Comparison of ENCODE assay signal across 15 cellular contexts in genomic region chr2:134819334-134819733, GRCh38. TPM values are rescaled to one million over a fixed set of nuclear protein-coding genes. Genes with fewer than 3 reads are reported as not detected.
DNase-seq lines count a peak whose midpoint lies in the region; ATAC-seq and TF ChIP-seq lines count a peak whose summit lies in the region.
"Had no signal": no experiment of that assay in that cellular context is flagged by ENCODE, and none has a peak within 500 bp of the region (broad histone marks: within the 10 kb centered on the region; RNA-seq: fewer than 3 reads in every experiment).

No MANE protein-coding gene starts in this region.

- DNase-seq in 8988T (peak; percentile 26), HCT116 (ENCODE audit: low read depth, low spot score) (peak; percentile 76), glomerular visceral epithelial cell (ENCODE audit: extremely low spot score) (peak; percentile 64), transverse colon (no peak), cortex of kidney (lab: John Stamatoyannopoulos, UW) (no peak)
- DNase-seq in activated CD4-positive, CD25-positive, alpha-beta regulatory T cell treated with anti-CD3 and anti-CD28 coated beads, Interleukin-2, amount 50 U/mL, for 72 hours = no peak
- DNase-seq: activated CD8-positive, alpha-beta memory T cell treated with anti-CD3 and anti-CD28 coated beads, Interleukin-2, amount 50 U/mL, for 48 hours; effector memory CD4-positive, alpha-beta T cell; NCI-H446 treated with DMSO at 0.1 percent for 48 hours had no signal

- H3K27me3 Mint-ChIP-seq in activated T-helper 17 cell treated with anti-CD3 and anti-CD28 coated beads, Interleukin-2, amount 50 U/mL, for 72 hours = peaks cover 19% of the 10 kb centered on the region

- WGBS in transverse colon (ENCODE audit: low coverage in 1 of 2), 2 donors = 80 to 87% methylated on average over 2 of the region's 2 CpGs

- H3K27ac Mint-ChIP-seq in activated T-helper 17 cell treated with anti-CD3 and anti-CD28 coated beads, Interleukin-2, amount 50 U/mL, for 72 hours = no peak overlapping the region
- H3K27ac Mint-ChIP-seq: WTC11 had no signal

- in situ Hi-C loops in transverse colon (cut with MboI; ENCODE audit: low pct_ligation_motif_present in 1 of 4, low pct_unique_long_range_greater_than_20kb in 1 of 4, low sequenced_read_pairs in 3 of 4) = no loop called here

- POLR2A ChIA-PET in HCT116 (lab: Charles Lee) = interaction anchor here (1.2 kb wide), 1 partner anchor 26 kb away, joined by 3 read pairs; no protein-coding TSS in a partner anchor

- peak; percentile 69 for ATAC-seq in HCT116
- peak; percentile 74 for ATAC-seq in activated T-helper 17 cell treated with anti-CD3 and anti-CD28 coated beads, Interleukin-2, amount 50 U/mL, for 72 hours (replicated peaks)
- no peak for ATAC-seq in GM18868 (IDR thresholded peaks at IDR 0.05; ENCODE audit: unreplicated experiment)
- ATAC-seq: WTC11 had no signal

- H3K27me3 ChIP-seq in HCT116 (ENCODE audit: insufficient read depth, low read length) (no peaks in the 10 kb centered on the region), transverse colon (no peaks in the 10 kb centered on the region)
- H3K27me3 ChIP-seq: SJSA1 had no signal

- peak overlapping the region; percentile 81 for H2AFZ ChIP-seq in HCT116 (ENCODE audit: low read depth, low read length, poor library complexity, severe bottlenecking)

- H3K36me3 ChIP-seq in HCT116 (ENCODE audit: control insufficient read depth in 1 of 2, insufficient read depth in 2 of 2, low read length in 2 of 2) (no peaks in the 10 kb centered on the region), transverse colon (no peaks in the 10 kb centered on the region)
- H3K36me3 ChIP-seq: SJSA1 had no signal

- H3K36me3 Mint-ChIP-seq in activated T-helper 17 cell treated with anti-CD3 and anti-CD28 coated beads, Interleukin-2, amount 50 U/mL, for 72 hours (ENCODE audit: low read depth) = no peaks in the 10 kb centered on the region

- peak overlapping the region; percentile 26; the same call in 1 of the 2 replicates for H3K9ac ChIP-seq in HCT116 (ENCODE audit: low read length)

- H3K4me2 ChIP-seq in HCT116 (ENCODE audit: low read length) = peak overlapping the region; percentile 60

- no peaks in the 10 kb centered on the region for H4K20me1 ChIP-seq in HCT116 (ENCODE audit: insufficient read depth)

- BruUV-seq in HCT116 (replicated peaks; lab: Mats Ljungman, UMichigan) = no TSS peak

- intact Hi-C loops in HCT116 (cut with micrococcal nuclease) (no loop called here), transverse colon (cut with DNase I; ENCODE audit: low total_unique reads) (no loop called here)

- TF ChIP-seq EP300 in transverse colon (IDR thresholded peaks at IDR 0.05; ENCODE audit: low read depth) = no peak

- no peaks in the 10 kb centered on the region for H3K9me3 ChIP-seq in HCT116 (ENCODE audit: control insufficient read depth in 1 of 2, insufficient read depth in 1 of 2, low read depth in 1 of 2, low read length in 2 of 2)
- no peaks in the 10 kb centered on the region for H3K9me3 ChIP-seq in transverse colon
- H3K9me3 ChIP-seq: SJSA1 had no signal

- no peak overlapping the region for H3K4me3 ChIP-seq in HCT116 (replicated peaks in 1 of 2; ENCODE audit: low read depth in 1 of 2, low read length in 2 of 2)
- H3K4me3 ChIP-seq in transverse colon = no peak overlapping the region
- H3K4me3 ChIP-seq: SJSA1 had no signal

- CTCF ChIA-PET in HCT116 (lab: Charles Lee) = no interaction called here

- no peaks in the 10 kb centered on the region for H3K4me1 Mint-ChIP-seq in activated T-helper 17 cell treated with anti-CD3 and anti-CD28 coated beads, Interleukin-2, amount 50 U/mL, for 72 hours
- H3K4me1 Mint-ChIP-seq: WTC11 had no signal

- no peaks in the 10 kb centered on the region for H3K9me3 Mint-ChIP-seq in activated T-helper 17 cell treated with anti-CD3 and anti-CD28 coated beads, Interleukin-2, amount 50 U/mL, for 72 hours

- H3K9me2 ChIP-seq in HCT116 (ENCODE audit: insufficient read depth) = no peaks in the 10 kb centered on the region

- no peak for TF ChIP-seq CTCF in HCT116 (IDR thresholded peaks at IDR 0.05 in 2 of 3, conservative IDR thresholded peaks at IDR 0.05 in 1 of 3; ENCODE audit: borderline replicate concordance in 1 of 3, insufficient read depth in 1 of 3, low read depth in 2 of 3, low read length in 2 of 3)
- no peak for TF ChIP-seq CTCF in transverse colon (IDR thresholded peaks at IDR 0.05)

- no peak for TF ChIP-seq RAD21 in HCT116 (IDR thresholded peaks at IDR 0.05; ENCODE audit: low read depth)

- TF ChIP-seq POLR2A in HCT116 (IDR thresholded peaks at IDR 0.05; ENCODE audit: borderline replicate concordance, extremely low read depth, insufficient read depth, insufficient read length) (no peak), transverse colon (IDR thresholded peaks at IDR 0.05) (no peak)

- no peaks in the 10 kb centered on the region for H3K79me2 ChIP-seq in HCT116 (ENCODE audit: insufficient read depth, low read length)

- H3K4me3 Mint-ChIP-seq in activated T-helper 17 cell treated with anti-CD3 and anti-CD28 coated beads, Interleukin-2, amount 50 U/mL, for 72 hours = no peak overlapping the region
- H3K4me3 Mint-ChIP-seq: WTC11 had no signal

- H3K4me1 ChIP-seq in HCT116 (ENCODE audit: control insufficient read depth in 1 of 2, insufficient read depth in 2 of 2, low read length in 2 of 2) (peaks cover 4 to 22% of the 10 kb centered on the region in 2 experiments; a peak in 3 of 4 replicates), transverse colon (no peaks in the 10 kb centered on the region)
- H3K4me1 ChIP-seq: SJSA1 had no signal

- H3K27ac ChIP-seq in HCT116 (ENCODE audit: low read depth, low read length) (no peak overlapping the region), transverse colon (no peak overlapping the region)
- H3K27ac ChIP-seq: SJSA1 had no signal

- RAD21 ChIA-PET in HCT116 (lab: Charles Lee; ENCODE audit: low non-redundant PET in 1 of 2, low total read pairs in 2 of 2, uncharacterized antibody in 2 of 2, unreplicated experiment in 2 of 2) = no interaction called here

TF ChIP-seq in HCT116, 20 proteins besides CTCF, POLR2A, EP300 and RAD21 (continues in another document):
- no peak for TF ChIP-seq TCF7L2 (IDR thresholded peaks at IDR 0.05; ENCODE audit: borderline replicate concordance, extremely low read depth, insufficient read depth, insufficient read length)
- TF ChIP-seq REST (IDR thresholded peaks at IDR 0.05; ENCODE audit: low read depth) = no peak
- peak; percentile 83 for TF ChIP-seq JUND (IDR thresholded peaks at IDR 0.05)
- no peak for TF ChIP-seq MAX (IDR thresholded peaks at IDR 0.05)
- TF ChIP-seq ATF3 (IDR thresholded peaks at IDR 0.05) = no peak
- peak; percentile 73 for TF ChIP-seq SP1 (IDR thresholded peaks at IDR 0.05; ENCODE audit: low read depth)
- no peak for TF ChIP-seq CEBPB (IDR thresholded peaks at IDR 0.05; ENCODE audit: low read depth)
- no peak for TF ChIP-seq ZBTB33 (IDR thresholded peaks at IDR 0.05; ENCODE audit: extremely low read depth, insufficient replicate concordance, low read length)
- TF ChIP-seq ZNF274 (IDR thresholded peaks at IDR 0.05; ENCODE audit: low read depth, low read length) = no peak
- peak; percentile 86; the same call in 1 of the 2 replicates for TF ChIP-seq CBX3 (IDR thresholded peaks at IDR 0.05; ENCODE audit: low read depth)

RNA-seq across cellular contexts. Expression of gene ACMSD, which starts 19.1 kb away (rescaled TPM):
- total RNA-seq in HCT116 (2021; ENCODE audit: unreplicated experiment) = not detected
- polyA plus RNA-seq in HCT116 (2012) = not detected in 2 replicates
- total RNA-seq in activated T-helper 17 cell treated with anti-CD3 and anti-CD28 coated beads, Interleukin-2, amount 50 U/mL, for 72 hours = not detected
- not detected for total RNA-seq in transverse colon
- total RNA-seq: G401, SJSA1, WTC11 had no signal
- polyA plus RNA-seq: AG04450 had no signal

Comparison
In these comparisons a context has a peak if more than half of its experiments do, and no peak if none do; other contexts are left out.
1. DNase-seq: peak in 8988T (single experiment), HCT116 (single experiment) and glomerular visceral epithelial cell (single experiment); none in transverse colon (single experiment), activated CD4-positive, CD25-positive, alpha-beta regulatory T cell treated with anti-CD3 and anti-CD28 coated beads, Interleukin-2, amount 50 U/mL, for 72 hours (single experiment) and cortex of kidney (single experiment).